In genomic region chr14:104871145-104871655, GRCh38 we compare ENCODE assay signal across 1 cellular context.
TF ChIP-seq lines count a peak whose summit lies in the region.

No MANE protein-coding gene starts in this region.

TF ChIP-seq in WTC11, 78 proteins besides CTCF, POLR2A, EP300 and RAD21 (continued from another document):
- TF ChIP-seq, protein P1, sequence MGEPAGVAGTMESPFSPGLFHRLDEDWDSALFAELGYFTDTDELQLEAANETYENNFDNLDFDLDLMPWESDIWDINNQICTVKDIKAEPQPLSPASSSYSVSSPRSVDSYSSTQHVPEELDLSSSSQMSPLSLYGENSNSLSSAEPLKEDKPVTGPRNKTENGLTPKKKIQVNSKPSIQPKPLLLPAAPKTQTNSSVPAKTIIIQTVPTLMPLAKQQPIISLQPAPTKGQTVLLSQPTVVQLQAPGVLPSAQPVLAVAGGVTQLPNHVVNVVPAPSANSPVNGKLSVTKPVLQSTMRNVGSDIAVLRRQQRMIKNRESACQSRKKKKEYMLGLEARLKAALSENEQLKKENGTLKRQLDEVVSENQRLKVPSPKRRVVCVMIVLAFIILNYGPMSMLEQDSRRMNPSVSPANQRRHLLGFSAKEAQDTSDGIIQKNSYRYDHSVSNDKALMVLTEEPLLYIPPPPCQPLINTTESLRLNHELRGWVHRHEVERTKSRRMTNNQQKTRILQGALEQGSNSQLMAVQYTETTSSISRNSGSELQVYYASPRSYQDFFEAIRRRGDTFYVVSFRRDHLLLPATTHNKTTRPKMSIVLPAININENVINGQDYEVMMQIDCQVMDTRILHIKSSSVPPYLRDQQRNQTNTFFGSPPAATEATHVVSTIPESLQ (CRISPR knock-in tag; IDR thresholded peaks at IDR 0.05): no peak
- TF ChIP-seq ATF2 (CRISPR knock-in tag; IDR thresholded peaks at IDR 0.05; ENCODE audit: borderline replicate concordance, low read depth) (no peak), CREB1 (CRISPR knock-in tag; IDR thresholded peaks at IDR 0.05) (no peak), ZNF416 (CRISPR knock-in tag; IDR thresholded peaks at IDR 0.05) (no peak), ZNF121 (CRISPR knock-in tag; IDR thresholded peaks at IDR 0.05) (no peak), SMAD3 (CRISPR knock-in tag; IDR thresholded peaks at IDR 0.05; ENCODE audit: borderline replicate concordance) (no peak), NFYB (CRISPR knock-in tag; conservative IDR thresholded peaks at IDR 0.05; ENCODE audit: low read depth) (no peak), TEAD1 (CRISPR knock-in tag; IDR thresholded peaks at IDR 0.05) (no peak), OVOL2 (CRISPR knock-in tag; IDR thresholded peaks at IDR 0.05; ENCODE audit: borderline replicate concordance) (no peak), ZNF317 (CRISPR knock-in tag; IDR thresholded peaks at IDR 0.05; ENCODE audit: borderline replicate concordance, low read depth) (no peak), KAT7 (CRISPR knock-in tag; IDR thresholded peaks at IDR 0.05; ENCODE audit: borderline replicate concordance) (no peak), SMAD4 (CRISPR knock-in tag; IDR thresholded peaks at IDR 0.05) (no peak)
TF ChIP-seq in WTC11: peak in this region for 0.
